12 cellular contexts compared by ENCODE assay signal in genomic region chr5:173919443-173919842, GRCh38. TPM values are rescaled to one million over a fixed set of nuclear protein-coding genes. Genes with fewer than 3 reads are reported as not detected.
A peak's percentile ranks its signal among the peaks of the same experiment; 100 is the strongest.
DNase-seq lines count a peak whose midpoint lies in the region; ATAC-seq and TF ChIP-seq lines count a peak whose summit lies in the region.
"Had no signal": no experiment of that assay in that cellular context is flagged by ENCODE, and none has a peak within 500 bp of the region (broad histone marks: within the 10 kb centered on the region; RNA-seq: fewer than 3 reads in every experiment).

No MANE protein-coding gene starts in this region.

- H3K9me3 Mint-ChIP-seq in CD4-positive, alpha-beta T cell, result no peaks in the 10 kb centered on the region
- H3K9me3 Mint-ChIP-seq: stimulated activated naive CD8-positive, alpha-beta T cell treated with anti-CD3 and anti-CD28 coated beads, Interleukin-15, Interleukin-2, amounts not matched to agents 100 ng/mL and 50 ng/mL, for 24 hours had no signal

- H3K27me3 ChIP-seq in CD4-positive, alpha-beta T cell (ENCODE audit: control insufficient read depth, insufficient read depth, low read length), result no peaks in the 10 kb centered on the region
- H3K27me3 ChIP-seq in effector memory CD4-positive, alpha-beta T cell (replicated peaks; ENCODE audit: control insufficient read depth, insufficient read depth, low read length, poor library complexity, severe bottlenecking), result no peaks in the 10 kb centered on the region
- no peaks in the 10 kb centered on the region for H3K27me3 ChIP-seq in neutrophil
- H3K27me3 ChIP-seq: right lobe of liver had no signal

- no peak overlapping the region for H3K27ac Mint-ChIP-seq in CD4-positive, alpha-beta T cell
- H3K27ac Mint-ChIP-seq: stimulated activated naive CD8-positive, alpha-beta T cell treated with anti-CD3 and anti-CD28 coated beads, Interleukin-15, Interleukin-2, amounts not matched to agents 100 ng/mL and 50 ng/mL, for 24 hours had no signal

- peaks cover 3% of the 10 kb centered on the region for H3K4me1 ChIP-seq in effector memory CD4-positive, alpha-beta T cell (ENCODE audit: control insufficient read depth, insufficient read depth, low read length, poor library complexity, severe bottlenecking)
- H3K4me1 ChIP-seq in neutrophil (ENCODE audit: control insufficient read depth in 1 of 2, insufficient read depth in 1 of 2, low read depth in 1 of 2, low read length in 1 of 2), result peaks cover 77 to 88% of the 10 kb centered on the region in 2 experiments

- ATAC-seq in CD4-positive, alpha-beta T cell (ENCODE audit: poor library complexity), result no peak
- ATAC-seq in GM19351 (IDR thresholded peaks at IDR 0.05; ENCODE audit: unreplicated experiment) (no peak), GM19463 (IDR thresholded peaks at IDR 0.05; ENCODE audit: unreplicated experiment) (no peak)

- H3K4me3 ChIP-seq in effector memory CD4-positive, alpha-beta T cell (ENCODE audit: insufficient read depth, low read depth, low read length, poor library complexity, severe bottlenecking), result no peak overlapping the region
- no peak overlapping the region for H3K4me3 ChIP-seq in neutrophil (ENCODE audit: low read depth in 1 of 2, low read length in 1 of 2)
- H3K4me3 ChIP-seq: right lobe of liver had no signal

- H3K27me3 Mint-ChIP-seq in CD4-positive, alpha-beta T cell, result no peaks in the 10 kb centered on the region
- H3K27me3 Mint-ChIP-seq: stimulated activated naive CD8-positive, alpha-beta T cell treated with anti-CD3 and anti-CD28 coated beads, Interleukin-15, Interleukin-2, amounts not matched to agents 100 ng/mL and 50 ng/mL, for 24 hours had no signal

- TF ChIP-seq CTCF in CD4-positive, alpha-beta T cell (IDR thresholded peaks at IDR 0.05), result no peak
- no peak for TF ChIP-seq CTCF in neutrophil (IDR thresholded peaks at IDR 0.05)

- H3K4me1 Mint-ChIP-seq in CD4-positive, alpha-beta T cell (ENCODE audit: low read depth), result peaks cover 32% of the 10 kb centered on the region

- DNase-seq in CD4-positive, alpha-beta T cell, result no peak
- peak; percentile 68 for DNase-seq in NCI-H82 (lab: John Stamatoyannopoulos, UW)
- no peak for DNase-seq in effector memory CD4-positive, alpha-beta T cell
- DNase-seq in NCI-H1105 treated with DMSO at 0.1 percent for 48 hours (lab: John Stamatoyannopoulos, UW), result no peak
- no peak for DNase-seq in NCI-H1048 (lab: John Stamatoyannopoulos, UW)
- DNase-seq: KG1, right lobe of liver had no signal

- POLR2A ChIA-PET in CD4-positive, alpha-beta T cell (lab: Charles Lee), result interaction anchor here (1.7 to 4.0 kb wide), 4 partner anchors 32 to 936 kb away, joined by 4 to 107 read pairs (median 33); partner anchors contain the start of genes ATP6V0E1, BOD1 and CPEB4

- peak overlapping the region; percentile 78 for H3K27ac ChIP-seq in CD4-positive, alpha-beta T cell (ENCODE audit: low read depth, low read length)
- H3K27ac ChIP-seq in effector memory CD4-positive, alpha-beta T cell (ENCODE audit: insufficient read depth, low read length, poor library complexity, severe bottlenecking), result peak overlapping the region; percentile 75
- peak overlapping the region; percentile 84 for H3K27ac ChIP-seq in neutrophil
- H3K27ac ChIP-seq: C4-2B had no signal

- H3K4me3 Mint-ChIP-seq in CD4-positive, alpha-beta T cell, result no peak overlapping the region
- H3K4me3 Mint-ChIP-seq: stimulated activated naive CD8-positive, alpha-beta T cell treated with anti-CD3 and anti-CD28 coated beads, Interleukin-15, Interleukin-2, amounts not matched to agents 100 ng/mL and 50 ng/mL, for 24 hours had no signal

- intact Hi-C loops in CD4-positive, alpha-beta T cell (cut with DNase I, micrococcal nuclease), result no loop called here

- H3K36me3 ChIP-seq in effector memory CD4-positive, alpha-beta T cell (ENCODE audit: control insufficient read depth, insufficient read depth, low read length), result no peaks in the 10 kb centered on the region
- H3K36me3 ChIP-seq in neutrophil, result peaks cover 8% of the 10 kb centered on the region

- H3K9me3 ChIP-seq in CD4-positive, alpha-beta T cell (ENCODE audit: control insufficient read depth, low read length), result no peaks in the 10 kb centered on the region
- H3K9me3 ChIP-seq in effector memory CD4-positive, alpha-beta T cell (ENCODE audit: control insufficient read depth, low read length), result no peaks in the 10 kb centered on the region
- H3K9me3 ChIP-seq in neutrophil, result no peaks in the 10 kb centered on the region
- H3K9me3 ChIP-seq: right lobe of liver had no signal

- CTCF ChIA-PET in CD4-positive, alpha-beta T cell (lab: Charles Lee), result no interaction called here

- no peaks in the 10 kb centered on the region for H3K36me3 Mint-ChIP-seq in CD4-positive, alpha-beta T cell (ENCODE audit: low read depth)

RNA-seq across cellular contexts. Expression of gene CPEB4, which starts 31.3 kb away (rescaled TPM):
- 10 to 100 TPM; 18.3 to 19.2 TPM for total RNA-seq in CD4-positive, alpha-beta T cell
